In the genomic region with DNA sequence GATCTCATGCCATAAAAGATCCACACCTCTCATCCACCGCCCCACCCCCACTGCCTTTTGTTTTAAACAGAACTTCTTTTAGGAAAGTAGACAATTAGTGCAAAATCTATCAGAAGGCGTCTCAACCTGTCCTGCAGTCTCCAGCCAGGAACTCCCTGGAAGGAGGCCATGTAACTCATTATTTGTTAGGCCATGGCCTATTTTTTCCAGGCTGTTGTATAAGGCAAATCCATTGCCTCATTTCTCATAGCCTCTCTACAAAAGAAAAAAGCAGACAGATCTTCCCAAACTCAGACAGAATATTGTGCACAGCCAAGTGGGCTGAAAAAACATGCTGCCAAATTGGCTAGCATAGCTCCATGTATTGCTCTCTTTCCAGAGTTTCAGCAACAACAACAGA, we compare ENCODE assay signal across 21 cellular contexts.
DNase-seq lines count a peak whose midpoint lies in the region; ATAC-seq and TF ChIP-seq lines count a peak whose summit lies in the region.
"Had no signal": no experiment of that assay in that cellular context is flagged by ENCODE, and none has a peak within 500 bp of the region (broad histone marks: within the 10 kb centered on the region; RNA-seq: fewer than 3 reads in every experiment).

No MANE protein-coding gene starts in this region.

- no peak overlapping the region for H3K27ac Mint-ChIP-seq in T-helper 2 cell treated with Interferon-gamma antibody and Interleukin-4, amounts not matched to agents 5 μg/mL and 100 μg/mL, for 36 hours
- H3K27ac Mint-ChIP-seq: activated naive CD8-positive, alpha-beta T cell treated with anti-CD3 and anti-CD28 coated beads, Interleukin-2, amount 50 U/mL, for 24 hours; B cell; effector memory CD8-positive, alpha-beta T cell; T-helper 1 cell treated with Interleukin-12 subunit alpha and Interleukin-12 subunit beta and Interleukin-4 antibody, amounts not matched to agents 30 μg/mL and 1 μg/mL, for 36 hours had no signal

- no peak overlapping the region for H3K4me3 Mint-ChIP-seq in T-helper 2 cell treated with Interferon-gamma antibody and Interleukin-4, amounts not matched to agents 5 μg/mL and 100 μg/mL, for 36 hours
- H3K4me3 Mint-ChIP-seq: activated naive CD8-positive, alpha-beta T cell treated with anti-CD3 and anti-CD28 coated beads, Interleukin-2, amount 50 U/mL, for 24 hours; B cell; effector memory CD8-positive, alpha-beta T cell; T-helper 1 cell treated with Interleukin-12 subunit alpha and Interleukin-12 subunit beta and Interleukin-4 antibody, amounts not matched to agents 30 μg/mL and 1 μg/mL, for 36 hours had no signal

- H3K36me3 Mint-ChIP-seq in T-helper 2 cell treated with Interferon-gamma antibody and Interleukin-4, amounts not matched to agents 5 μg/mL and 100 μg/mL, for 36 hours (ENCODE audit: low read depth) = no peaks in the 10 kb centered on the region

- intact Hi-C loops in testis (cut with DNase I; ENCODE audit: low total_unique reads) = no loop called here

- H3K9me3 Mint-ChIP-seq in T-helper 2 cell treated with Interferon-gamma antibody and Interleukin-4, amounts not matched to agents 5 μg/mL and 100 μg/mL, for 36 hours = peaks cover 60% of the 10 kb centered on the region

- peaks cover 7% of the 10 kb centered on the region for H3K4me1 ChIP-seq in testis
- H3K4me1 ChIP-seq: Caco-2 had no signal

- no peaks in the 10 kb centered on the region for H3K4me1 Mint-ChIP-seq in T-helper 2 cell treated with Interferon-gamma antibody and Interleukin-4, amounts not matched to agents 5 μg/mL and 100 μg/mL, for 36 hours (ENCODE audit: low read depth)
- H3K4me1 Mint-ChIP-seq: activated naive CD8-positive, alpha-beta T cell treated with anti-CD3 and anti-CD28 coated beads, Interleukin-2, amount 50 U/mL, for 24 hours; B cell had no signal

- no peaks in the 10 kb centered on the region for H3K36me3 ChIP-seq in testis (ENCODE audit: low read depth, missing control alignments)

- no peaks in the 10 kb centered on the region for H3K27me3 ChIP-seq in testis

- H3K27ac ChIP-seq in testis = no peak overlapping the region
- H3K27ac ChIP-seq: KMS-11, skin epidermis had no signal

- in situ Hi-C loops in astrocyte of the spinal cord (cut with HindIII; ENCODE audit: low sequenced_read_pairs) = no loop called here

- DNase-seq in astrocyte of the spinal cord (ENCODE audit: low read depth, low spot score) = peak; percentile 14
- DNase-seq in fibroblast of pulmonary artery (ENCODE audit: low read depth) = peak; percentile 25
- peak; percentile 70 for DNase-seq in medulla oblongata (ENCODE audit: extremely low spot score)
- peak; percentile 69 for DNase-seq in testis
- DNase-seq in T-helper 2 cell treated with Interferon-gamma antibody and Interleukin-4, amounts not matched to agents 5 μg/mL and 100 μg/mL, for 36 hours (ENCODE audit: low spot score) = no peak
- DNase-seq: activated CD4-positive, CD25-positive, alpha-beta regulatory T cell; activated CD8-positive, alpha-beta memory T cell treated with anti-CD3 and anti-CD28 coated beads for 24 hours; activated naive CD8-positive, alpha-beta T cell treated with anti-CD3 and anti-CD28 coated beads, Interleukin-2, amount 50 U/mL, for 24 hours; Caco-2; effector memory CD8-positive, alpha-beta T cell; NCI-H1092; NCI-H2107; NCI-H526; occipital lobe; stimulated activated CD4-positive, alpha-beta T cell treated with anti-CD3 and anti-CD28 coated beads, Interleukin-4, amount 100 ng/mL, for 4 hours had no signal

- TF ChIP-seq POLR2A in testis (IDR thresholded peaks at IDR 0.05) = no peak

- no peak for TF ChIP-seq CTCF in astrocyte of the spinal cord (IDR thresholded peaks at IDR 0.05; ENCODE audit: low read depth, low read length)
- no peak for TF ChIP-seq CTCF in fibroblast of pulmonary artery (IDR thresholded peaks at IDR 0.05; ENCODE audit: low read length, missing control alignments)
- no peak for TF ChIP-seq CTCF in testis (IDR thresholded peaks at IDR 0.05)

- H3K27me3 Mint-ChIP-seq in T-helper 2 cell treated with Interferon-gamma antibody and Interleukin-4, amounts not matched to agents 5 μg/mL and 100 μg/mL, for 36 hours (ENCODE audit: low read depth) = no peaks in the 10 kb centered on the region
- H3K27me3 Mint-ChIP-seq: activated naive CD8-positive, alpha-beta T cell treated with anti-CD3 and anti-CD28 coated beads, Interleukin-2, amount 50 U/mL, for 24 hours; B cell; effector memory CD8-positive, alpha-beta T cell had no signal

- 21 to 39% methylated on average over 2 of the region's 2 CpGs for WGBS in testis, 2 donors

- no peak for ATAC-seq in GM18520 (IDR thresholded peaks at IDR 0.05; ENCODE audit: unreplicated experiment)
- ATAC-seq in GM18517 (IDR thresholded peaks at IDR 0.05; ENCODE audit: unreplicated experiment) = no peak
- ATAC-seq: activated naive CD8-positive, alpha-beta T cell treated with anti-CD3 and anti-CD28 coated beads, Interleukin-2, amount 50 U/mL, for 24 hours; effector memory CD8-positive, alpha-beta T cell had no signal

- H3K9me3 ChIP-seq in testis = no peaks in the 10 kb centered on the region
- H3K9me3 ChIP-seq: Caco-2 had no signal

- no peak overlapping the region for H3K4me3 ChIP-seq in astrocyte of the spinal cord (ENCODE audit: low read depth, low read length)
- H3K4me3 ChIP-seq in fibroblast of pulmonary artery (replicated peaks; ENCODE audit: low read depth, low read length) = no peak overlapping the region
- H3K4me3 ChIP-seq in testis = no peak overlapping the region
- H3K4me3 ChIP-seq: skin epidermis had no signal
